In the genomic region with DNA sequence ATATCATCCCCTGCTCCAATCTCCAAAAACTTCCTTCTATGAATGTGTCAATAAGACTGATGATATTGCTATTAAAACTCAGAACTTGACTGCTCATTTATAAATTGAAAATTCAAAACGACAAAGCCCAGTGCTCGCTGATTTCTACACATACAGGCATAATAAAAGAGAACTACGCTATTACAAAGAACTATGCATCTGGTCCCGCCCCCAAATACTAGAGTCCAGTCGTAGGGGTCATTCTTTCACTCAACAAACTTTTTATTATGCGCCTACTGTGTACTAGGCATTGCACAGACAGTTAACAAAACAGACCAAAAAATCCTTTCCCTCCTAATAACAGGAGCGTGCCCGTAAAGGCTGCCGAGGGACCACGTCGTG, we compare ENCODE assay signal across 8 cellular contexts. TPM values are rescaled to one million over a fixed set of nuclear protein-coding genes. Genes with fewer than 3 reads are reported as not detected.
A peak's percentile ranks its signal among the peaks of the same experiment; 100 is the strongest.
DNase-seq lines count a peak whose midpoint lies in the region; ATAC-seq and TF ChIP-seq lines count a peak whose summit lies in the region.

No MANE protein-coding gene starts in this region.

- H3K36me3 ChIP-seq in iPS-18a (ENCODE audit: control insufficient read depth, low read depth, low read length) (no peaks in the 10 kb centered on the region), stomach smooth muscle (ENCODE audit: control insufficient read depth in 2 of 2, insufficient read depth in 2 of 2, low read length in 2 of 2) (no peaks in the 10 kb centered on the region)

- peaks cover 25% of the 10 kb centered on the region for H3K27me3 ChIP-seq in iPS-18a (ENCODE audit: control insufficient read depth, insufficient read depth, low read length)
- no peaks in the 10 kb centered on the region for H3K27me3 ChIP-seq in stomach smooth muscle (ENCODE audit: control insufficient read depth in 1 of 2, insufficient read depth in 2 of 2, low read length in 2 of 2)

- peak overlapping the region; percentile 86 for H3K4me3 Mint-ChIP-seq in activated CD4-positive, alpha-beta memory T cell treated with anti-CD3 and anti-CD28 coated beads, Interleukin-2, amount 10 ng/mL, durations not matched to agents 7 days and 5 days

- H3K9me3 Mint-ChIP-seq in activated CD4-positive, alpha-beta memory T cell treated with anti-CD3 and anti-CD28 coated beads, Interleukin-2, amount 10 ng/mL, durations not matched to agents 7 days and 5 days = no peaks in the 10 kb centered on the region

- DNase-seq in activated CD4-positive, alpha-beta memory T cell treated with anti-CD3 and anti-CD28 coated beads, Interleukin-2, amount 10 ng/mL, durations not matched to agents 7 days and 5 days = no peak
- no peak for DNase-seq in activated CD8-positive, alpha-beta memory T cell treated with anti-CD3 and anti-CD28 coated beads, Interleukin-2, amount 50 U/mL, for 48 hours
- no peak for DNase-seq in globus pallidus (ENCODE audit: low spot score)
- no peak for DNase-seq in cerebellum (ENCODE audit: low spot score)

- H3K27ac Mint-ChIP-seq in activated CD4-positive, alpha-beta memory T cell treated with anti-CD3 and anti-CD28 coated beads, Interleukin-2, amount 10 ng/mL, durations not matched to agents 7 days and 5 days = peak overlapping the region; percentile 73

- CTCF ChIA-PET in activated CD4-positive, alpha-beta memory T cell treated with anti-CD3 and anti-CD28 coated beads, Interleukin-2, amount 10 ng/mL, durations not matched to agents 7 days and 5 days (lab: Charles Lee) = interaction anchor here (1.1 kb wide), 1 partner anchor 172 kb away, joined by 3 read pairs; a partner anchor contains a TSS

- peaks cover 8% of the 10 kb centered on the region for H3K4me1 ChIP-seq in iPS-18a (ENCODE audit: control insufficient read depth, low read depth, low read length)
- no peaks in the 10 kb centered on the region for H3K4me1 ChIP-seq in stomach smooth muscle (ENCODE audit: control insufficient read depth, insufficient read depth, low read length)

- H3K9ac ChIP-seq in iPS-18a (ENCODE audit: low read length) (peak overlapping the region; percentile 80), stomach smooth muscle (ENCODE audit: low read length in 2 of 2) (peak overlapping the region; percentile 82 to 86)

- H3K4me3 ChIP-seq in iPS-18a (ENCODE audit: low read length) (peak overlapping the region; percentile 77), stomach smooth muscle (ENCODE audit: low read length in 2 of 2) (peak overlapping the region; percentile 92 to 95)

- H3K9me3 ChIP-seq in iPS-18a (ENCODE audit: control insufficient read depth, low read depth, low read length) (no peaks in the 10 kb centered on the region), stomach smooth muscle (ENCODE audit: control insufficient read depth in 2 of 2, low read length in 2 of 2) (no peaks in the 10 kb centered on the region)

- no peak for TF ChIP-seq POLR2A in GM18505 (IDR thresholded peaks at IDR 0.05; ENCODE audit: borderline replicate concordance, extremely low read depth, insufficient read depth, insufficient read length)

- H3K27ac ChIP-seq in iPS-18a (ENCODE audit: low read length) (no peak overlapping the region), stomach smooth muscle (ENCODE audit: low read length) (peak overlapping the region; percentile 43)

- no peaks in the 10 kb centered on the region for H3K27me3 Mint-ChIP-seq in activated CD4-positive, alpha-beta memory T cell treated with anti-CD3 and anti-CD28 coated beads, Interleukin-2, amount 10 ng/mL, durations not matched to agents 7 days and 5 days

- no peaks in the 10 kb centered on the region for H3K36me3 Mint-ChIP-seq in activated CD4-positive, alpha-beta memory T cell treated with anti-CD3 and anti-CD28 coated beads, Interleukin-2, amount 10 ng/mL, durations not matched to agents 7 days and 5 days (ENCODE audit: low read depth)

- peaks cover 24% of the 10 kb centered on the region for H3K4me1 Mint-ChIP-seq in activated CD4-positive, alpha-beta memory T cell treated with anti-CD3 and anti-CD28 coated beads, Interleukin-2, amount 10 ng/mL, durations not matched to agents 7 days and 5 days

- ATAC-seq in GM18505 (IDR thresholded peaks at IDR 0.05; ENCODE audit: unreplicated experiment) = peak; percentile 11
- peak; percentile 6 for ATAC-seq in HG03045 (IDR thresholded peaks at IDR 0.05; ENCODE audit: unreplicated experiment)

- POLR2A ChIA-PET in activated CD4-positive, alpha-beta memory T cell treated with anti-CD3 and anti-CD28 coated beads, Interleukin-2, amount 10 ng/mL, durations not matched to agents 7 days and 5 days (lab: Charles Lee) = no interaction called here

RNA-seq across cellular contexts. Expression of a gene that starts 1.0 kb away (rescaled TPM):
- total RNA-seq in activated CD4-positive, alpha-beta memory T cell treated with anti-CD3 and anti-CD28 coated beads, Interleukin-2, amount 10 ng/mL, durations not matched to agents 7 days and 5 days = 1 to 10 TPM; 8.9 to 9.7 TPM
- total RNA-seq in cerebellum = 10.2 TPM
